In the genomic region with DNA sequence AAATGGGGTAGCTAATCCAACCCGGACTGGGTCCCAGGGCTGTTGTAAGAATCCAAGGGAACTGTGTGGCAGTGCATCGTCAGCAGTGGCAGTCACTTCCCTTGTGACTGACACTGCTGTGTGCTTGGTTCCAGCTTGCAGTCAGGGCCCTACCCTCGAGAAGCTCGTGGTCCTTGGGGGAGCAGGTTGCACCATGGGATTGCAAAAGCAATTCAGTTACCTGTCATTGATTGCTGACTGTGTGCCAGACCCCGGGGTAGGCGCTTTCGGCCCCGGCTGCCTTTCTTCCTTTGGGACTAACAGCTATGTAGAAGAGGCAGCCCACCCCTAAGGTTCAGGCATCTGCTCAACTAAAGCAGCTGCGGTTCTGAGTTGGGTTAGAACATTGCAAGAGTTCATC, we compare ENCODE assay signal across 17 cellular contexts. TPM values are rescaled to one million over a fixed set of nuclear protein-coding genes. Genes with fewer than 3 reads are reported as not detected.
DNase-seq lines count a peak whose midpoint lies in the region; ATAC-seq and TF ChIP-seq lines count a peak whose summit lies in the region.
"Had no signal": no experiment of that assay in that cellular context is flagged by ENCODE, and none has a peak within 500 bp of the region (broad histone marks: within the 10 kb centered on the region; RNA-seq: fewer than 3 reads in every experiment).

No MANE protein-coding gene starts in this region.

- no peak for TF ChIP-seq POLR2A in right lobe of liver (IDR thresholded peaks at IDR 0.05)
- TF ChIP-seq POLR2A in stomach (IDR thresholded peaks at IDR 0.05) = no peak

- H3K36me3 ChIP-seq in PC-9 (ENCODE audit: low read depth) (0 out of 2 replicates have a peak, but pooled peaks cover 4% of the 10 kb centered on the region), duodenal mucosa (ENCODE audit: control insufficient read depth in 1 of 2, insufficient read depth in 2 of 2, low read length in 2 of 2) (peaks cover 5 to 7% of the 10 kb centered on the region in 2 donors), right lobe of liver (no peaks in the 10 kb centered on the region), stomach (peaks cover under 1 to 4% (median 3%) of the 10 kb centered on the region in 4 donors)

- H3K27me3 ChIP-seq in PC-9 (ENCODE audit: insufficient read depth, low read depth) (no peaks in the 10 kb centered on the region), duodenal mucosa (ENCODE audit: control insufficient read depth in 1 of 2, insufficient read depth in 2 of 2, low read length in 2 of 2) (no peaks in the 10 kb centered on the region), right lobe of liver (no peaks in the 10 kb centered on the region), stomach (peaks cover 0 to 19% (median 0%) of the 10 kb centered on the region in 3 donors)

- intact Hi-C loops in PC-9 (cut with micrococcal nuclease; ENCODE audit: unreplicated experiment) = loop anchor here (10.0 kb wide), 1 partner anchor 589 kb away; no protein-coding TSS in a partner anchor
- intact Hi-C loops in right lobe of liver (cut with DNase I) = no loop called here
- intact Hi-C loops in stomach (cut with DNase I; ENCODE audit: low total_unique reads) = no loop called here

- no peak overlapping the region for H3K27ac ChIP-seq in PC-9
- no peak overlapping the region for H3K27ac ChIP-seq in duodenal mucosa (ENCODE audit: low read depth, low read length)
- H3K27ac ChIP-seq in right lobe of liver = peak overlapping the region in 1 of 3 donors; percentile 18
- peak overlapping the region; percentile 26 to 94 (median 85) for H3K27ac ChIP-seq in stomach

- H3F3A ChIP-seq in PC-9 (ENCODE audit: insufficient read depth, low read depth) = peaks cover 59% of the 10 kb centered on the region

- peak overlapping the region; percentile 22 to 77 for H3K9ac ChIP-seq in duodenal mucosa (ENCODE audit: low read depth in 1 of 2, low read length in 2 of 2)

- H3K9me3 ChIP-seq in PC-9 (ENCODE audit: insufficient read depth, low read depth) (no peaks in the 10 kb centered on the region), duodenal mucosa (ENCODE audit: control insufficient read depth in 1 of 2, low read length in 2 of 2) (no peaks in the 10 kb centered on the region), right lobe of liver (no peaks in the 10 kb centered on the region), stomach (no peaks in the 10 kb centered on the region)

- peak overlapping the region; percentile 94 for H3K4me2 ChIP-seq in PC-9

- CTCF ChIA-PET in PC-9 (lab: Charles Lee) = interaction anchor here (0.6 to 0.9 kb wide), 3 partner anchors 24 to 368 kb away, joined by 3 to 6 read pairs (median 3); no protein-coding TSS in a partner anchor

- WGBS in right lobe of liver (ENCODE audit: insufficient coverage, low coverage, low lambda C conversion rate, missing lambda C conversion rate) = 7% methylated on average over 3 of the region's 9 CpGs
- WGBS in stomach, 5 donors = 55 to 85% (median 64%) methylated on average over 8 to 9 of the region's 9 CpGs

- H3K9me2 ChIP-seq in PC-9 (ENCODE audit: insufficient read depth) = no peaks in the 10 kb centered on the region

- H2AFZ ChIP-seq in PC-9 = no peak overlapping the region

- H3K4me3 ChIP-seq in PC-9 (no peak overlapping the region), duodenal mucosa (ENCODE audit: low read depth in 1 of 2, low read length in 2 of 2) (no peak overlapping the region), right lobe of liver (no peak overlapping the region), stomach (no peak overlapping the region)

- BruUV-seq in PC-9 (replicated peaks; lab: Mats Ljungman, UMichigan) = no TSS peak

- no peaks in the 10 kb centered on the region for H4K20me1 ChIP-seq in PC-9 (ENCODE audit: insufficient read depth)

- POLR2A ChIA-PET in PC-9 (lab: Charles Lee; ENCODE audit: unreplicated experiment) = interaction anchor here (0.6 kb wide), 1 partner anchor 116 kb away, joined by 3 read pairs; the partner anchor contains the start of gene KDM4A

- H3K4me1 ChIP-seq in PC-9 (replicated peaks; ENCODE audit: insufficient read depth) = peaks cover 75% of the 10 kb centered on the region
- H3K4me1 ChIP-seq in duodenal mucosa (ENCODE audit: control insufficient read depth in 1 of 2, insufficient read depth in 2 of 2, low read length in 2 of 2) = peaks cover 61 to 65% of the 10 kb centered on the region in 2 donors
- H3K4me1 ChIP-seq in right lobe of liver = peaks cover 0 to 53% (median 18%) of the 10 kb centered on the region in 4 donors
- H3K4me1 ChIP-seq in stomach = peaks cover 42 to 88% (median 78%) of the 10 kb centered on the region in 4 donors

- TF ChIP-seq CTCF in PC-9 (conservative IDR thresholded peaks at IDR 0.05) = no peak
- TF ChIP-seq CTCF in right lobe of liver (IDR thresholded peaks at IDR 0.05) = no peak
- no peak for TF ChIP-seq CTCF in stomach (IDR thresholded peaks at IDR 0.05)

- DNase-seq in PC-9 (no peak), right lobe of liver (peak in 2 of 3 donors; percentile 62 to 66), stomach (no peak), COLO668 (lab: John Stamatoyannopoulos, UW; ENCODE audit: unreplicated experiment) (no peak), DMS53 treated with DMSO at 0.1 percent for 48 hours (lab: John Stamatoyannopoulos, UW; ENCODE audit: unreplicated experiment) (no peak), foreskin melanocyte (no peak), NOMO-1 treated with dmso at 0.1 percent for 144 hours (lab: John Stamatoyannopoulos, UW; ENCODE audit: unreplicated experiment) (no peak)
- DNase-seq: activated CD4-positive, alpha-beta T cell treated with anti-CD3 and anti-CD28 coated beads, Interleukin-2, amount 50 U/mL, for 4 hours; activated naive CD4-positive, alpha-beta T cell treated with Interleukin-2 at 50 U/mL for 16 hours; H7; kidney glomerular epithelial cell; NCI-H1105 treated with DMSO at 0.1 percent for 48 hours; NCI-H510A; nephron progenitor cell; Right ventricle myocardium superior; stimulated activated CD4-positive, alpha-beta T cell treated with anti-CD3 and anti-CD28 coated beads, Interleukin-12 subunit alpha, Interleukin-12 subunit beta, amount 100 ng/mL, for 4 hours had no signal

- ATAC-seq in right lobe of liver = peak; percentile 1 to 4 (median 4)

- peaks cover 73% of the 10 kb centered on the region for H3K79me2 ChIP-seq in PC-9 (ENCODE audit: low read depth)

- TF ChIP-seq EP300 in stomach (IDR thresholded peaks at IDR 0.05) = no peak

RNA-seq across cellular contexts. Expression of gene PTPRF, which starts 2.9 kb away (rescaled TPM):
- total RNA-seq in PC-9 (2021) (359 and 439 TPM in 2 replicates), right lobe of liver (100 to 1,000 TPM in 4 of 6 experiments, 10 to 100 TPM in 2; 97.1 to 252 (median 160) TPM), stomach (100 to 1,000 TPM in 4 of 5 donors, 10 to 100 TPM in 1; 63.0 to 282 (median 114) TPM)
- 10 to 100 TPM; 11.3 to 53.3 (median 30.4) TPM for polyA plus RNA-seq in stomach

Comparison
In these comparisons a context has a peak if more than half of its experiments do, and no peak if none do; other contexts are left out.
1. DNase-seq: peak in right lobe of liver (2 of 3); none in PC-9 (0 of 2), stomach (single experiment), COLO668 (single experiment), DMS53 treated with DMSO at 0.1 percent for 48 hours (single experiment), foreskin melanocyte (single experiment) and NOMO-1 treated with dmso at 0.1 percent for 144 hours (single experiment).
2. H3K27ac ChIP-seq: peak in stomach (5 of 5); none in PC-9 (single experiment) and duodenal mucosa (single experiment).